Comparison of ENCODE assay signal across 17 cellular contexts in genomic region chr2:188940171-188940570, GRCh38. TPM values are rescaled to one million over a fixed set of nuclear protein-coding genes. Genes with fewer than 3 reads are reported as not detected.
A peak's percentile ranks its signal among the peaks of the same experiment; 100 is the strongest.
DNase-seq lines count a peak whose midpoint lies in the region.
"Had no signal": no experiment of that assay in that cellular context is flagged by ENCODE, and none has a peak within 500 bp of the region (broad histone marks: within the 10 kb centered on the region; RNA-seq: fewer than 3 reads in every experiment).

No MANE protein-coding gene starts in this region.

- H3K27me3 ChIP-seq in skeletal muscle tissue (ENCODE audit: control insufficient read depth in 3 of 3, insufficient read depth in 3 of 3, low read length in 3 of 3), result no peaks in the 10 kb centered on the region
- H3K27me3 ChIP-seq: upper lobe of left lung had no signal

- no peaks in the 10 kb centered on the region for H3K36me3 ChIP-seq in skeletal muscle tissue (ENCODE audit: control insufficient read depth in 3 of 3, insufficient read depth in 3 of 3, low read length in 3 of 3)
- H3K36me3 ChIP-seq: upper lobe of left lung had no signal

- no peaks in the 10 kb centered on the region for H3K9me3 ChIP-seq in skeletal muscle tissue (ENCODE audit: control insufficient read depth in 3 of 3, low read length in 3 of 3)

- peak; percentile 7 for DNase-seq in HCEC 1CT
- peak; percentile 66 for DNase-seq in dermis blood vessel endothelial cell
- DNase-seq in iris pigment epithelial cell (ENCODE audit: low read depth), result peak; percentile 55
- no peak for DNase-seq in NCI-H1930 (lab: John Stamatoyannopoulos, UW)
- DNase-seq in NCI-H748 (lab: John Stamatoyannopoulos, UW; ENCODE audit: unreplicated experiment), result no peak
- DNase-seq in CD1c-positive myeloid dendritic cell (ENCODE audit: extremely low spot score), result no peak
- DNase-seq in DMS79 (lab: John Stamatoyannopoulos, UW), result no peak
- DNase-seq: activated CD4-positive, alpha-beta T cell treated with anti-CD3 and anti-CD28 coated beads for 48 hours; activated T-cell treated with anti-CD3 and anti-CD28 coated beads for 4 hours; AML-193; head of caudate nucleus; kidney; stimulated activated CD4-positive, alpha-beta T cell treated with anti-CD3 and anti-CD28 coated beads, Interleukin-2, amount 100 ng/mL, for 48 hours; stimulated activated CD8-positive, alpha-beta memory T cell treated with anti-CD3 and anti-CD28 coated beads, Interleukin-4, amount 100 ng/mL, for 48 hours; upper lobe of left lung had no signal

- no peak overlapping the region for H3K9ac ChIP-seq in skeletal muscle tissue (ENCODE audit: low read depth in 1 of 3, low read length in 3 of 3)

- no peaks in the 10 kb centered on the region for H3K4me1 ChIP-seq in skeletal muscle tissue (ENCODE audit: control insufficient read depth in 3 of 3, insufficient read depth in 3 of 3, low read length in 3 of 3)
- H3K4me1 ChIP-seq: upper lobe of left lung had no signal

- H3K27ac ChIP-seq in skeletal muscle tissue (ENCODE audit: low read depth, low read length), result peak overlapping the region; percentile 10
- H3K27ac ChIP-seq: upper lobe of left lung had no signal

- no peak overlapping the region for H3K4me3 ChIP-seq in skeletal muscle tissue (ENCODE audit: low read length in 3 of 3)
- H3K4me3 ChIP-seq: GM23338, upper lobe of left lung had no signal

RNA-seq across cellular contexts. Expression of gene COL3A1, which starts 34.0 kb away (rescaled TPM):
- total RNA-seq in dermis blood vessel endothelial cell, result 4.2 and 10.9 TPM in 2 replicates
- total RNA-seq in skeletal muscle tissue, result 6,920 TPM

Comparison
In these comparisons a context has a peak if more than half of its experiments do, and no peak if none do; other contexts are left out.
1. DNase-seq: peak in HCEC 1CT (single experiment), dermis blood vessel endothelial cell (single experiment) and iris pigment epithelial cell (single experiment); none in NCI-H1930 (0 of 2), NCI-H748 (single experiment), CD1c-positive myeloid dendritic cell (single experiment) and DMS79 (single experiment).
2. RNA of gene COL3A1, which starts 34.0 kb away (total RNA-seq): 6,920 TPM in skeletal muscle tissue (single experiment); 4.2 to 10.9 TPM in dermis blood vessel endothelial cell; every median in the first group is over 100 times any median in the second.